ENCODE assay signal across 18 cellular contexts in genomic region chr10:108691126-108691525, GRCh38.
A peak's percentile ranks its signal among the peaks of the same experiment; 100 is the strongest.
DNase-seq lines count a peak whose midpoint lies in the region; FAIRE-seq and TF ChIP-seq lines count a peak whose summit lies in the region.
"Had no signal": no experiment of that assay in that cellular context is flagged by ENCODE, and none has a peak within 500 bp of the region (broad histone marks: within the 10 kb centered on the region; RNA-seq: fewer than 3 reads in every experiment).

No MANE protein-coding gene starts in this region.

- H3K27ac ChIP-seq in H9 (ENCODE audit: insufficient read length, low read depth, low read length) (no peak overlapping the region), H1 (ENCODE audit: low read depth, low read length) (no peak overlapping the region)
- H3K27ac ChIP-seq: BLaER1 treated with 17β-estradiol and CSF1 and Interleukin-3, amounts not matched to agents 10 nM and 100 nM; GM23248 had no signal

- H4K20me1 ChIP-seq in H9 (ENCODE audit: control insufficient read depth, insufficient read depth, insufficient read length) = no peaks in the 10 kb centered on the region
- H4K20me1 ChIP-seq in H1 (replicated peaks in 1 of 2; ENCODE audit: control insufficient read depth in 1 of 2, insufficient read depth in 2 of 2, low read length in 2 of 2) = no peaks in the 10 kb centered on the region
- H4K20me1 ChIP-seq: BLaER1 treated with 17β-estradiol and CSF1 and Interleukin-3, amounts not matched to agents 10 nM and 100 nM had no signal

- intact Hi-C loops in Caco-2 (cut with micrococcal nuclease; ENCODE audit: unreplicated experiment) = no loop called here

- no peak for TF ChIP-seq POLR2A in H1 (IDR thresholded peaks at IDR 0.05; ENCODE audit: control extremely low read depth in 1 of 2, low read depth in 2 of 2, low read length in 2 of 2)

- H3K9ac ChIP-seq in H9 (ENCODE audit: extremely low read depth, insufficient read length, low read length) (no peak overlapping the region), H1 (replicated peaks in 1 of 4; ENCODE audit: extremely low read depth in 1 of 4, low read depth in 3 of 4, low read length in 3 of 4) (no peak overlapping the region)
- H3K9ac ChIP-seq: BLaER1 treated with 17β-estradiol and CSF1 and Interleukin-3, amounts not matched to agents 10 nM and 100 nM; GM23248 had no signal

- no peak for TF ChIP-seq EP300 in H1 (IDR thresholded peaks at IDR 0.05; ENCODE audit: borderline replicate concordance in 1 of 2, low read depth in 2 of 2, low read length in 2 of 2)

- H3K9me3 Mint-ChIP-seq in H9 (no peaks in the 10 kb centered on the region; a peak in 2 of 5 replicates), Caco-2 (ENCODE audit: unreplicated experiment) (no peaks in the 10 kb centered on the region)

- no peak overlapping the region for H3K18ac ChIP-seq in H9 (ENCODE audit: insufficient read length, low read depth, low read length)
- no peak overlapping the region for H3K18ac ChIP-seq in H1 (ENCODE audit: extremely low read depth, low read length)

- H2AFZ ChIP-seq in H9 (ENCODE audit: low read length) = no peak overlapping the region
- no peak overlapping the region for H2AFZ ChIP-seq in H1 (ENCODE audit: low read length)
- H2AFZ ChIP-seq: GM23248 had no signal

- H3K4me2 ChIP-seq in H9 (ENCODE audit: insufficient read depth, insufficient read length, low read length) (no peak overlapping the region), H1 (ENCODE audit: insufficient read depth in 1 of 2, low read depth in 2 of 2, low read length in 2 of 2) (no peak overlapping the region)
- H3K4me2 ChIP-seq: BLaER1 treated with 17β-estradiol and CSF1 and Interleukin-3, amounts not matched to agents 10 nM and 100 nM had no signal

- H3K27ac Mint-ChIP-seq in H9 (no peak overlapping the region), Caco-2 (ENCODE audit: unreplicated experiment) (no peak overlapping the region)
- H3K27ac Mint-ChIP-seq: B cell; CD4-positive, CD25-positive, alpha-beta regulatory T cell; CD8-positive, alpha-beta memory T cell had no signal

- H3K4me3 Mint-ChIP-seq in H9 = no peak overlapping the region
- no peak overlapping the region for H3K4me3 Mint-ChIP-seq in Caco-2 (ENCODE audit: unreplicated experiment)
- H3K4me3 Mint-ChIP-seq: B cell; CD4-positive, CD25-positive, alpha-beta regulatory T cell; CD8-positive, alpha-beta memory T cell had no signal

- H3K9me3 ChIP-seq in H9 (ENCODE audit: control insufficient read depth, low read depth, low read length) (no peaks in the 10 kb centered on the region), H1 (ENCODE audit: insufficient read depth in 2 of 2, low read depth in 1 of 2, low read length in 1 of 2) (no peaks in the 10 kb centered on the region), Caco-2 (no peaks in the 10 kb centered on the region)
- H3K9me3 ChIP-seq: BLaER1 treated with 17β-estradiol and CSF1 and Interleukin-3, amounts not matched to agents 10 nM and 100 nM; HAP-1 had no signal

- H3K4ac ChIP-seq in H9 (ENCODE audit: low read depth, low read length) (no peak overlapping the region), H1 (replicated peaks; ENCODE audit: insufficient read length, low read depth, low read length) (no peak overlapping the region)

- H3K56ac ChIP-seq in H9 (ENCODE audit: insufficient read length, low read depth, low read length) (no peak overlapping the region), H1 (replicated peaks; ENCODE audit: insufficient read length, low read depth, low read length) (no peak overlapping the region)

- no peak overlapping the region for H4K5ac ChIP-seq in H9 (ENCODE audit: insufficient read length, low read depth, low read length)
- H4K5ac ChIP-seq in H1 (ENCODE audit: insufficient read length, low read depth, low read length) = no peak overlapping the region

- DNase-seq in NCI-H82 (lab: John Stamatoyannopoulos, UW) = peak; percentile 16
- no peak for DNase-seq in NCI-H82 treated with DMSO at 0.1 percent for 48 hours (lab: John Stamatoyannopoulos, UW; ENCODE audit: unreplicated experiment)
- no peak for DNase-seq in H9
- no peak for DNase-seq in H1 (ENCODE audit: low read depth in 1 of 2, low spot score in 2 of 2)
- no peak for DNase-seq in NCI-H1092 (lab: John Stamatoyannopoulos, UW)
- no peak for DNase-seq in stimulated activated CD4-positive, alpha-beta T cell treated with anti-CD3 and anti-CD28 coated beads, Interleukin-2, amount 100 ng/mL, for 24 hours
- no peak for DNase-seq in Caco-2
- DNase-seq: 8988T; CD4-positive, CD25-positive, alpha-beta regulatory T cell; CD8-positive, alpha-beta memory T cell; COR-L47; GM23248; KG1 had no signal

- H4K91ac ChIP-seq in H9 (ENCODE audit: insufficient read length, low read depth, low read length) (no peak overlapping the region), H1 (replicated peaks; ENCODE audit: insufficient read length, low read length) (no peak overlapping the region)

- no peaks in the 10 kb centered on the region for H3K36me3 Mint-ChIP-seq in H9 (ENCODE audit: insufficient read depth in 1 of 3, low read depth in 3 of 3)
- no peaks in the 10 kb centered on the region for H3K36me3 Mint-ChIP-seq in Caco-2 (ENCODE audit: insufficient read depth, unreplicated experiment)
- H3K36me3 Mint-ChIP-seq: CD4-positive, CD25-positive, alpha-beta regulatory T cell; CD8-positive, alpha-beta memory T cell had no signal

- H2BK20ac ChIP-seq in H9 (ENCODE audit: low read depth, low read length, poor library complexity, severe bottlenecking) = no peak overlapping the region
- no peak overlapping the region for H2BK20ac ChIP-seq in H1 (ENCODE audit: low read length)

- H2BK5ac ChIP-seq in H9 (ENCODE audit: insufficient read length, low read length) (no peak overlapping the region), H1 (ENCODE audit: low read depth, low read length) (no peak overlapping the region)

- no TSS peak for BruUV-seq in Caco-2 (replicated peaks; lab: Mats Ljungman, UMichigan)

- H3K79me1 ChIP-seq in H9 (ENCODE audit: insufficient read depth, low read depth, low read length, poor library complexity, severe bottlenecking) = no peaks in the 10 kb centered on the region
- no peaks in the 10 kb centered on the region for H3K79me1 ChIP-seq in H1 (ENCODE audit: low read depth, low read length)

- H2AK5ac ChIP-seq in H9 (ENCODE audit: insufficient read length, low read length) = no peak overlapping the region
- H2AK5ac ChIP-seq in H1 (ENCODE audit: low read depth, low read length) = no peak overlapping the region

- H3K27me3 ChIP-seq in H9 (ENCODE audit: insufficient read depth, low read length) (no peaks in the 10 kb centered on the region), H1 (replicated peaks in 1 of 4; ENCODE audit: control insufficient read depth in 3 of 4, extremely low read depth in 1 of 4, insufficient read depth in 3 of 4, low read length in 3 of 4) (no peaks in the 10 kb centered on the region), Caco-2 (replicated peaks; ENCODE audit: control insufficient read depth, insufficient read depth, low read length) (no peaks in the 10 kb centered on the region)
- H3K27me3 ChIP-seq: BLaER1 treated with 17β-estradiol and CSF1 and Interleukin-3, amounts not matched to agents 10 nM and 100 nM had no signal

- H3K4me1 Mint-ChIP-seq in H9 (peaks cover 1 to 2% of the 10 kb centered on the region in 2 experiments; a peak in 2 of 4 replicates), Caco-2 (ENCODE audit: low read depth, unreplicated experiment) (no peaks in the 10 kb centered on the region)
- H3K4me1 Mint-ChIP-seq: B cell; CD4-positive, CD25-positive, alpha-beta regulatory T cell; CD8-positive, alpha-beta memory T cell had no signal

- no peaks in the 10 kb centered on the region for H3K36me3 ChIP-seq in H1 (ENCODE audit: control insufficient read depth in 2 of 4, insufficient read depth in 4 of 4, low read length in 3 of 4)
- no peaks in the 10 kb centered on the region for H3K36me3 ChIP-seq in Caco-2 (ENCODE audit: control insufficient read depth, insufficient read depth, low read length)
- H3K36me3 ChIP-seq: BLaER1 treated with 17β-estradiol and CSF1 and Interleukin-3, amounts not matched to agents 10 nM and 100 nM; HAP-1 had no signal

- WGBS in H9 (ENCODE audit: extremely low coverage, insufficient read length, low lambda C conversion rate) = no CpG with 5 or more reads among the region's 1 CpG
- 85% methylated on average over 1 of the region's 1 CpG; no CpG with 5 or more reads in 1 of the 2 experiments for WGBS in H1 (ENCODE audit: extremely low coverage in 1 of 2, insufficient coverage in 1 of 2, insufficient read length in 1 of 2, insufficient replicate concordance in 2 of 2, low coverage in 1 of 2, low lambda C conversion rate in 2 of 2, missing lambda C conversion rate in 1 of 2), 2 experiments

- no peak overlapping the region for H3T11ph ChIP-seq in H9 (ENCODE audit: low read length)

- no peak overlapping the region for H2BK120ac ChIP-seq in H9 (ENCODE audit: low read depth, low read length, poor library complexity, severe bottlenecking)
- H2BK120ac ChIP-seq in H1 (replicated peaks; ENCODE audit: low read depth, low read length) = no peak overlapping the region

- peak; percentile 50 for TF ChIP-seq CTCF in H9 (conservative IDR thresholded peaks at IDR 0.05)
- TF ChIP-seq CTCF in H1 (IDR thresholded peaks at IDR 0.05; ENCODE audit: control extremely low read depth in 1 of 3, insufficient read depth in 1 of 3, low read depth in 1 of 3, low read length in 3 of 3) = peak in 2 of 3 experiments; percentile 11 to 31; a peak in 1 of 4 replicates
- no peak for TF ChIP-seq CTCF in Caco-2 (IDR thresholded peaks at IDR 0.05; ENCODE audit: insufficient read depth in 1 of 2, low read depth in 1 of 2, low read length in 1 of 2, severe bottlenecking in 1 of 2, unreplicated experiment in 1 of 2)

- no peaks in the 10 kb centered on the region for H3K27me3 Mint-ChIP-seq in H9 (ENCODE audit: low read depth)
- H3K27me3 Mint-ChIP-seq in Caco-2 (ENCODE audit: insufficient read depth, unreplicated experiment) = peaks cover 2% of the 10 kb centered on the region
- H3K27me3 Mint-ChIP-seq: B cell; CD4-positive, CD25-positive, alpha-beta regulatory T cell; CD8-positive, alpha-beta memory T cell had no signal

- H3K79me2 ChIP-seq in H9 (ENCODE audit: insufficient read depth, low read length) (no peaks in the 10 kb centered on the region), H1 (ENCODE audit: control insufficient read depth in 1 of 2, insufficient read depth in 2 of 2, low read length in 2 of 2) (no peaks in the 10 kb centered on the region)

- H3K4me1 ChIP-seq in H9 (ENCODE audit: insufficient read depth, low read length) (peaks cover 3% of the 10 kb centered on the region), H1 (replicated peaks in 1 of 4; ENCODE audit: control insufficient read depth in 3 of 4, insufficient read depth in 4 of 4, low read length in 3 of 4) (no peaks in the 10 kb centered on the region), Caco-2 (no peaks in the 10 kb centered on the region)
- H3K4me1 ChIP-seq: BLaER1 treated with 17β-estradiol and CSF1 and Interleukin-3, amounts not matched to agents 10 nM and 100 nM; HAP-1 had no signal

- H3K23ac ChIP-seq in H9 (ENCODE audit: insufficient read length, low read depth, low read length) (no peak overlapping the region), H1 (ENCODE audit: insufficient read length) (no peak overlapping the region)

- H4K8ac ChIP-seq in H9 (replicated peaks; ENCODE audit: insufficient read length, low read depth, low read length) = no peak overlapping the region
- H4K8ac ChIP-seq in H1 (ENCODE audit: extremely low read depth, insufficient read depth, low read length) = no peak overlapping the region

- H3K14ac ChIP-seq in H9 (ENCODE audit: insufficient read depth, low read length) = no peak overlapping the region
- H3K14ac ChIP-seq in H1 (ENCODE audit: insufficient read length) = no peak overlapping the region

- FAIRE-seq in H1 (lab: Jason Lieb, UNC) = no peak
- FAIRE-seq: D721Med, G401.6 had no signal

- H3K4me3 ChIP-seq in H1 (ENCODE audit: extremely low read depth in 1 of 4, insufficient read depth in 2 of 4, low read depth in 3 of 4, low read length in 4 of 4) (no peak overlapping the region), Caco-2 (ENCODE audit: low read depth, low read length) (no peak overlapping the region)
- H3K4me3 ChIP-seq: BLaER1 treated with 17β-estradiol and CSF1 and Interleukin-3, amounts not matched to agents 10 nM and 100 nM; GM23248; HAP-1 had no signal

- POLR2A ChIA-PET in H1 (lab: Charles Lee; ENCODE audit: partially characterized antibody) = no interaction called here
- POLR2A ChIA-PET in Caco-2 (lab: Charles Lee) = no interaction called here

- H2BK15ac ChIP-seq in H9 (ENCODE audit: low read depth, low read length) (no peak overlapping the region), H1 (ENCODE audit: low read length) (no peak overlapping the region)

- H3K23me2 ChIP-seq in H9 (ENCODE audit: insufficient read length, low read depth, low read length, poor library complexity, severe bottlenecking) (no peaks in the 10 kb centered on the region), H1 (ENCODE audit: low read depth, low read length) (no peaks in the 10 kb centered on the region)

- TF ChIP-seq RAD21 in H1 (IDR thresholded peaks at IDR 0.05 in 1 of 2, conservative IDR thresholded peaks at IDR 0.05 in 1 of 2; ENCODE audit: low read depth in 2 of 2, low read length in 2 of 2) = peak; percentile 31 to 34; a peak in 2 of 4 replicates

- no peak overlapping the region for H2BK12ac ChIP-seq in H9 (ENCODE audit: insufficient read length, low read depth, low read length)
- no peak overlapping the region for H2BK12ac ChIP-seq in H1 (ENCODE audit: low read depth, low read length)

- CTCF ChIA-PET in H1 (lab: Charles Lee; ENCODE audit: partially characterized antibody) (interaction anchor here (0.9 to 1.4 kb wide), 4 partner anchors 10 to 119 kb away, joined by 3 to 5 read pairs (median 4); no protein-coding TSS in a partner anchor), Caco-2 (lab: Charles Lee) (no interaction called here)

Comparison
In these comparisons a context has a peak if more than half of its experiments do, and no peak if none do; other contexts are left out.
1. CTCF ChIP-seq: peak in H9 (single experiment) and H1 (2 of 3); none in Caco-2 (0 of 2).